Comparison of ENCODE assay signal across 13 cellular contexts in genomic region chr18:55351220-55351619, GRCh38.
A peak's percentile ranks its signal among the peaks of the same experiment; 100 is the strongest.
DNase-seq lines count a peak whose midpoint lies in the region; ATAC-seq and TF ChIP-seq lines count a peak whose summit lies in the region.
"Had no signal": no experiment of that assay in that cellular context is flagged by ENCODE, and none has a peak within 500 bp of the region (broad histone marks: within the 10 kb centered on the region; RNA-seq: fewer than 3 reads in every experiment).

No MANE protein-coding gene starts in this region.

- H4K20me1 ChIP-seq in IMR-90 (ENCODE audit: insufficient read depth, low read length), result peaks cover 7% of the 10 kb centered on the region; the same call in 1 of the 2 replicates

- intact Hi-C loops in IMR-90 (cut with micrococcal nuclease), result no loop called here
- intact Hi-C loops in stomach (cut with DNase I; ENCODE audit: low total_unique reads), result no loop called here

- WGBS in IMR-90 (ENCODE audit: extremely low coverage in 2 of 2, insufficient read length in 1 of 2), 2 experiments, result 60% methylated on average over 1 of the region's 5 CpGs; no CpG with 5 or more reads in 1 of the 2 experiments
- 47 to 66% (median 48%) methylated on average over 5 of the region's 5 CpGs for WGBS in stomach, 5 donors

- peak overlapping the region; percentile 15; the same call in 1 of the 2 replicates for H3K27ac ChIP-seq in IMR-90 (ENCODE audit: insufficient read depth, low read length)
- peak overlapping the region; percentile 6 for H3K27ac ChIP-seq in subcutaneous abdominal adipose tissue (ENCODE audit: low read depth, low read length)
- no peak overlapping the region for H3K27ac ChIP-seq in stomach

- H3K9me1 ChIP-seq in IMR-90 (ENCODE audit: insufficient read depth, low read length), result peaks cover 11% of the 10 kb centered on the region

- H3K9ac ChIP-seq in IMR-90 (ENCODE audit: low read depth, low read length) (no peak overlapping the region), subcutaneous abdominal adipose tissue (ENCODE audit: low read length in 5 of 5) (no peak overlapping the region)

- CTCF ChIA-PET in IMR-90 (lab: Yijun Ruan, JAX), result no interaction called here

- H3K23ac ChIP-seq in IMR-90 (ENCODE audit: low read depth, low read length), result peak overlapping the region; percentile 31

- peak overlapping the region; percentile 59 for H2AK5ac ChIP-seq in IMR-90 (ENCODE audit: low read depth, low read length)

- H4K91ac ChIP-seq in IMR-90 (ENCODE audit: insufficient read depth, low read depth, low read length), result peak overlapping the region; percentile 24; the same call in 1 of the 2 replicates

- H3K4me3 ChIP-seq in IMR-90 (ENCODE audit: insufficient read depth, low read depth, low read length), result no peak overlapping the region
- no peak overlapping the region for H3K4me3 ChIP-seq in subcutaneous abdominal adipose tissue (ENCODE audit: low read depth in 1 of 5, low read length in 5 of 5)
- H3K4me3 ChIP-seq in stomach, result no peak overlapping the region

- no peak overlapping the region for H4K5ac ChIP-seq in IMR-90 (ENCODE audit: low read depth, low read length)

- H2AK9ac ChIP-seq in IMR-90 (replicated peaks; ENCODE audit: low read depth, low read length, poor library complexity), result no peak overlapping the region

- peak overlapping the region; percentile 25; the same call in 1 of the 2 replicates for H2BK120ac ChIP-seq in IMR-90 (ENCODE audit: low read depth, low read length)

- H3K18ac ChIP-seq in IMR-90 (ENCODE audit: low read depth, low read length), result no peak overlapping the region; the same call in 1 of the 2 replicates

- TF ChIP-seq POLR2A in IMR-90 (IDR thresholded peaks at IDR 0.05; ENCODE audit: low read depth, low read length), result no peak
- TF ChIP-seq POLR2A in stomach (IDR thresholded peaks at IDR 0.05), result no peak

- peak overlapping the region in 1 of 2 experiments; percentile 71; a peak in 1 of 4 replicates for H4K8ac ChIP-seq in IMR-90 (ENCODE audit: low read depth in 2 of 2, low read length in 2 of 2)

- no peak overlapping the region for H2BK15ac ChIP-seq in IMR-90 (ENCODE audit: low read depth, low read length)

- TF ChIP-seq EP300 in stomach (IDR thresholded peaks at IDR 0.05), result no peak

- H2BK20ac ChIP-seq in IMR-90 (ENCODE audit: low read depth, low read length), result peak overlapping the region; percentile 27; the same call in 1 of the 2 replicates

- POLR2A ChIA-PET in IMR-90 (lab: Charles Lee; ENCODE audit: unreplicated experiment), result no interaction called here

- H3K36me3 ChIP-seq in IMR-90 (ENCODE audit: control insufficient read depth, insufficient read depth, low read length), result peaks cover 4% of the 10 kb centered on the region
- peaks cover 0 to 8% (median 3%) of the 10 kb centered on the region in 5 donors for H3K36me3 ChIP-seq in subcutaneous abdominal adipose tissue (ENCODE audit: control insufficient read depth in 5 of 5, insufficient read depth in 5 of 5, low read length in 5 of 5)
- H3K36me3 ChIP-seq in stomach, result no peaks in the 10 kb centered on the region

- dilution Hi-C loops in IMR-90 (cut with HindIII; ENCODE audit: low sequenced_read_pairs, unreplicated experiment), result no loop called here

- peak overlapping the region; percentile 79 for H3K14ac ChIP-seq in IMR-90 (replicated peaks; ENCODE audit: low read depth, low read length)

- ATAC-seq in IMR-90 (ENCODE audit: low read depth) (peak; percentile 68), HG03025 (IDR thresholded peaks at IDR 0.05; ENCODE audit: low FRiP score, unreplicated experiment) (no peak), HG02763 (IDR thresholded peaks at IDR 0.05; ENCODE audit: unreplicated experiment) (no peak)
- ATAC-seq: stimulated activated naive CD8-positive, alpha-beta T cell treated with anti-CD3 and anti-CD28 coated beads, Interleukin-15, Interleukin-2, amounts not matched to agents 100 U/mL and 50 U/mL, for 24 hours had no signal

- H3K4me1 ChIP-seq in IMR-90 (ENCODE audit: control insufficient read depth, insufficient read depth, low read length), result peaks cover 8% of the 10 kb centered on the region
- H3K4me1 ChIP-seq in subcutaneous abdominal adipose tissue (ENCODE audit: control insufficient read depth in 5 of 5, insufficient read depth in 5 of 5, low read length in 5 of 5), result peaks cover 0 to 18% (median 0%) of the 10 kb centered on the region in 5 donors
- peaks cover 0 to 17% (median 6%) of the 10 kb centered on the region in 4 donors for H3K4me1 ChIP-seq in stomach

- no peaks in the 10 kb centered on the region for H3K9me3 ChIP-seq in IMR-90 (ENCODE audit: control insufficient read depth, insufficient read depth, low read length)
- no peaks in the 10 kb centered on the region for H3K9me3 ChIP-seq in subcutaneous abdominal adipose tissue (ENCODE audit: control insufficient read depth in 5 of 5, low read length in 5 of 5)
- no peaks in the 10 kb centered on the region for H3K9me3 ChIP-seq in stomach

- no peak for TF ChIP-seq CTCF in IMR-90 (conservative IDR thresholded peaks at IDR 0.05; ENCODE audit: low read depth, low read length)
- TF ChIP-seq CTCF in stomach (IDR thresholded peaks at IDR 0.05), result no peak

- H3K56ac ChIP-seq in IMR-90 (ENCODE audit: extremely low read depth, insufficient read depth, low read length), result no peak overlapping the region

- BruUV-seq in IMR-90 (replicated peaks; lab: Mats Ljungman, UMichigan), result no TSS peak

- H3K4ac ChIP-seq in IMR-90 (ENCODE audit: low read depth, low read length), result peak overlapping the region; percentile 52; the same call in 1 of the 2 replicates

- DNase-seq in IMR-90 (peak; percentile 52), dermis blood vessel endothelial cell (peak; percentile 55), kidney tubule cell (ENCODE audit: low spot score) (peak; percentile 1), stomach (no peak)
- DNase-seq in activated CD4-positive, alpha-beta T cell treated with anti-CD3 and anti-CD28 coated beads for 1 hour, result no peak
- DNase-seq: activated CD4-positive, alpha-beta T cell treated with anti-CD3 and anti-CD28 coated beads for 4 hours; DND-41; SHP77; small intestine; stimulated activated naive CD8-positive, alpha-beta T cell treated with anti-CD3 and anti-CD28 coated beads, Interleukin-15, Interleukin-2, amounts not matched to agents 100 U/mL and 50 U/mL, for 24 hours had no signal

- TF ChIP-seq RAD21 in IMR-90 (IDR thresholded peaks at IDR 0.05; ENCODE audit: low read length), result no peak

- H3K79me1 ChIP-seq in IMR-90 (ENCODE audit: low read depth in 1 of 2, low read length in 2 of 2), result peaks cover 30 to 61% of the 10 kb centered on the region in 2 experiments; a peak in 3 of 4 replicates

- H3K4me2 ChIP-seq in IMR-90 (ENCODE audit: low read depth, low read length), result peak overlapping the region; percentile 62; the same call in 1 of the 2 replicates

- H2AFZ ChIP-seq in IMR-90 (replicated peaks; ENCODE audit: low read length, poor library complexity), result no peak overlapping the region

- H3K27me3 ChIP-seq in IMR-90 (ENCODE audit: control insufficient read depth, insufficient read depth, low read length) (no peaks in the 10 kb centered on the region), subcutaneous abdominal adipose tissue (ENCODE audit: control insufficient read depth in 5 of 5, insufficient read depth in 4 of 5, low read length in 5 of 5) (no peaks in the 10 kb centered on the region), stomach (no peaks in the 10 kb centered on the region)

- peak overlapping the region; percentile 7 for H2BK5ac ChIP-seq in IMR-90 (ENCODE audit: low read depth, low read length, poor library complexity, severe bottlenecking)

- in situ Hi-C loops in IMR-90 (cut with MboI; ENCODE audit: low sequenced_read_pairs), result no loop called here

TF ChIP-seq in IMR-90, 13 proteins besides CTCF, POLR2A, EP300 and RAD21:
- TF ChIP-seq MXI1 (IDR thresholded peaks at IDR 0.05; ENCODE audit: borderline replicate concordance, low read depth, low read length), result no peak
- no peak for TF ChIP-seq NFE2L2 (IDR thresholded peaks at IDR 0.05; ENCODE audit: low read depth, low read length)
- no peak for TF ChIP-seq MAFK (IDR thresholded peaks at IDR 0.05; ENCODE audit: low read depth, low read length)
- TF ChIP-seq MAZ (IDR thresholded peaks at IDR 0.05; ENCODE audit: borderline replicate concordance, low read depth, low read length), result no peak
- TF ChIP-seq CHD1 (IDR thresholded peaks at IDR 0.05; ENCODE audit: low read depth, low read length), result no peak
- no peak for TF ChIP-seq SMC3 (IDR thresholded peaks at IDR 0.05; ENCODE audit: low read depth, low read length)
- no peak for TF ChIP-seq BHLHE40 (IDR thresholded peaks at IDR 0.05; ENCODE audit: low read depth, low read length)
- no peak for TF ChIP-seq RFX5 (IDR thresholded peaks at IDR 0.05; ENCODE audit: low read depth, low read length)
- no peak for TF ChIP-seq CEBPB (IDR thresholded peaks at IDR 0.05; ENCODE audit: low read depth, low read length)
- TF ChIP-seq, protein P1, sequence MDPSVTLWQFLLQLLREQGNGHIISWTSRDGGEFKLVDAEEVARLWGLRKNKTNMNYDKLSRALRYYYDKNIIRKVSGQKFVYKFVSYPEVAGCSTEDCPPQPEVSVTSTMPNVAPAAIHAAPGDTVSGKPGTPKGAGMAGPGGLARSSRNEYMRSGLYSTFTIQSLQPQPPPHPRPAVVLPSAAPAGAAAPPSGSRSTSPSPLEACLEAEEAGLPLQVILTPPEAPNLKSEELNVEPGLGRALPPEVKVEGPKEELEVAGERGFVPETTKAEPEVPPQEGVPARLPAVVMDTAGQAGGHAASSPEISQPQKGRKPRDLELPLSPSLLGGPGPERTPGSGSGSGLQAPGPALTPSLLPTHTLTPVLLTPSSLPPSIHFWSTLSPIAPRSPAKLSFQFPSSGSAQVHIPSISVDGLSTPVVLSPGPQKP (IDR thresholded peaks at IDR 0.05; ENCODE audit: borderline replicate concordance, low read depth, low read length), result no peak
- TF ChIP-seq FOS (IDR thresholded peaks at IDR 0.05; ENCODE audit: low read depth, low read length), result no peak
- no peak for TF ChIP-seq RCOR1 (IDR thresholded peaks at IDR 0.05; ENCODE audit: insufficient replicate concordance, low read length)
- TF ChIP-seq USF2 (IDR thresholded peaks at IDR 0.05; ENCODE audit: low read depth, low read length), result no peak
TF ChIP-seq in IMR-90: peak in this region for 0.

Comparison
In these comparisons a context has a peak if more than half of its experiments do, and no peak if none do; other contexts are left out.
1. DNase-seq: peak in IMR-90 (single experiment), dermis blood vessel endothelial cell (single experiment) and kidney tubule cell (single experiment); none in stomach (single experiment) and activated CD4-positive, alpha-beta T cell treated with anti-CD3 and anti-CD28 coated beads for 1 hour (single experiment).
2. H3K27ac ChIP-seq: peak in IMR-90 (single experiment) and subcutaneous abdominal adipose tissue (single experiment); none in stomach (0 of 5).